20 cellular contexts compared by ENCODE assay signal in genomic region chr2:106972782-106973181, GRCh38.
A peak's percentile ranks its signal among the peaks of the same experiment; 100 is the strongest.
DNase-seq lines count a peak whose midpoint lies in the region; ATAC-seq, FAIRE-seq and TF ChIP-seq lines count a peak whose summit lies in the region.
"Had no signal": no experiment of that assay in that cellular context is flagged by ENCODE, and none has a peak within 500 bp of the region (broad histone marks: within the 10 kb centered on the region; RNA-seq: fewer than 3 reads in every experiment).

No MANE protein-coding gene starts in this region.

- no peak overlapping the region for H3K9ac ChIP-seq in mesenchymal stem cell (ENCODE audit: low read length)
- H3K9ac ChIP-seq: KMS-11 had no signal

- no peaks in the 10 kb centered on the region for H3K27me3 Mint-ChIP-seq in chondrocyte (ENCODE audit: low read depth)

- H2BK120ac ChIP-seq in mesenchymal stem cell (ENCODE audit: low read depth, low read length) = no peak overlapping the region

- H4K20me1 ChIP-seq in OCI-LY7 (ENCODE audit: insufficient read depth, low read length) = no peaks in the 10 kb centered on the region

- H3K4me3 Mint-ChIP-seq in chondrocyte (ENCODE audit: unreplicated experiment) = no peak overlapping the region

- no peaks in the 10 kb centered on the region for H3K9me2 ChIP-seq in OCI-LY7 (ENCODE audit: insufficient read depth, low read length)

- H3K79me2 ChIP-seq in OCI-LY7 (ENCODE audit: insufficient read depth, low read depth, low read length) = no peaks in the 10 kb centered on the region

- H3K4me1 ChIP-seq in mesenchymal stem cell (ENCODE audit: control insufficient read depth, insufficient read depth, low read depth, low read length) (peaks cover 19% of the 10 kb centered on the region), OCI-LY7 (ENCODE audit: insufficient read depth, low read length, poor library complexity, severe bottlenecking) (no peaks in the 10 kb centered on the region)

- H3K27ac ChIP-seq in mesenchymal stem cell (ENCODE audit: low read length, poor library complexity, severe bottlenecking) (peak overlapping the region; percentile 89), OCI-LY7 (ENCODE audit: low read depth, low read length, poor library complexity, severe bottlenecking) (no peak overlapping the region)
- H3K27ac ChIP-seq: KMS-11 had no signal

- H2BK5ac ChIP-seq in mesenchymal stem cell (ENCODE audit: low read depth, low read length, poor library complexity, severe bottlenecking) = no peak overlapping the region

- no peak overlapping the region for H3K4ac ChIP-seq in mesenchymal stem cell (ENCODE audit: low read depth in 1 of 2, low read length in 2 of 2)

- peaks cover 70% of the 10 kb centered on the region for H3K4me1 Mint-ChIP-seq in chondrocyte (ENCODE audit: low read depth)

- H2AFZ ChIP-seq in mesenchymal stem cell (ENCODE audit: low read depth, low read length) = no peak overlapping the region
- no peak overlapping the region for H2AFZ ChIP-seq in OCI-LY7 (ENCODE audit: low read length)

- no TSS peak for BruUV-seq in OCI-LY7 (replicated peaks; lab: Mats Ljungman, UMichigan)

- H3K18ac ChIP-seq in mesenchymal stem cell (ENCODE audit: low read depth in 1 of 2, low read length in 2 of 2) = no peak overlapping the region

- no peak overlapping the region for H2AK5ac ChIP-seq in mesenchymal stem cell (ENCODE audit: low read length, severe bottlenecking)

- no peaks in the 10 kb centered on the region for H3K9me3 ChIP-seq in mesenchymal stem cell (ENCODE audit: control insufficient read depth, low read length)
- H3K9me3 ChIP-seq in OCI-LY7 (ENCODE audit: low read length) = no peaks in the 10 kb centered on the region

- H4K91ac ChIP-seq in mesenchymal stem cell (ENCODE audit: low read length) = no peak overlapping the region

- peaks cover 0 to 15% of the 10 kb centered on the region in 2 experiments for H3K27me3 ChIP-seq in mesenchymal stem cell (ENCODE audit: control insufficient read depth in 1 of 2, insufficient read depth in 1 of 2, low read length in 2 of 2)

- no peaks in the 10 kb centered on the region for H3K36me3 Mint-ChIP-seq in chondrocyte (ENCODE audit: low read depth)

- H3K79me1 ChIP-seq in mesenchymal stem cell (replicated peaks; ENCODE audit: low read length, poor library complexity, severe bottlenecking) = no peaks in the 10 kb centered on the region

- H4K8ac ChIP-seq in mesenchymal stem cell (ENCODE audit: low read length) = no peak overlapping the region

- intact Hi-C loops in OCI-LY7 (cut with micrococcal nuclease; ENCODE audit: unreplicated experiment) = no loop called here

- DNase-seq in AG10803 (ENCODE audit: low read depth) (peak; percentile 65), RCC 7860 (ENCODE audit: low spot score) (peak; percentile 35), chondrocyte (ENCODE audit: low spot score) (no peak), mesenchymal stem cell (no peak), HCEC 1CT (no peak), OCI-LY7 (ENCODE audit: low spot score) (no peak)
- DNase-seq: AML-193, GDM1, GOT3, NCI-H1092 treated with DMSO at 0.1 percent for 48 hours, NCI-H1694, NCI-H2107, NCI-H345, NCI-H526 treated with DMSO at 0.1 percent for 48 hours, OCI-M1 had no signal

- peaks cover under 1% of the 10 kb centered on the region for H3K9me3 Mint-ChIP-seq in chondrocyte (ENCODE audit: low read depth)

- peak overlapping the region; percentile 79 for H3K27ac Mint-ChIP-seq in chondrocyte (ENCODE audit: unreplicated experiment)

- no peak for ATAC-seq in GM18873 (IDR thresholded peaks at IDR 0.05; ENCODE audit: low FRiP score, unreplicated experiment)
- no peak for ATAC-seq in HG02759 (IDR thresholded peaks at IDR 0.05; ENCODE audit: unreplicated experiment)
- ATAC-seq: HepG2 had no signal

- CTCF ChIA-PET in OCI-LY7 (lab: Charles Lee; ENCODE audit: unreplicated experiment) = no interaction called here

- no peak for TF ChIP-seq CTCF in AG10803 (conservative IDR thresholded peaks at IDR 0.05; ENCODE audit: low read length)
- no peak for TF ChIP-seq CTCF in chondrocyte (IDR thresholded peaks at IDR 0.05)
- TF ChIP-seq CTCF in OCI-LY7 (conservative IDR thresholded peaks at IDR 0.05; ENCODE audit: low read length) = no peak

- 84% methylated on average over 2 of the region's 2 CpGs for WGBS in mesenchymal stem cell

- FAIRE-seq in RCC 7860 (lab: Jason Lieb, UNC) = no peak
- FAIRE-seq: A204.1, HepG2 had no signal

- no peak overlapping the region for H3K14ac ChIP-seq in mesenchymal stem cell (ENCODE audit: low read length in 2 of 2)

- POLR2A ChIA-PET in OCI-LY7 (lab: Charles Lee) = no interaction called here

- H2BK15ac ChIP-seq in mesenchymal stem cell (ENCODE audit: low read depth, poor library complexity, severe bottlenecking) = no peak overlapping the region

- H3K4me3 ChIP-seq in AG10803 (ENCODE audit: low read length) (no peak overlapping the region), mesenchymal stem cell (ENCODE audit: insufficient read depth in 1 of 2, low read depth in 1 of 2, low read length in 2 of 2) (no peak overlapping the region), OCI-LY7 (ENCODE audit: low read depth, low read length, poor library complexity, severe bottlenecking) (no peak overlapping the region)

- no peak overlapping the region for H3K23ac ChIP-seq in mesenchymal stem cell (ENCODE audit: low read length in 2 of 2)

- H2BK12ac ChIP-seq in mesenchymal stem cell (ENCODE audit: low read length in 2 of 2) = no peak overlapping the region

- H3K4me2 ChIP-seq in mesenchymal stem cell (ENCODE audit: low read length, poor library complexity, severe bottlenecking) = no peak overlapping the region
- no peak overlapping the region for H3K4me2 ChIP-seq in OCI-LY7 (ENCODE audit: low read length)
- H3K4me2 ChIP-seq: KMS-11 had no signal

- H3K36me3 ChIP-seq in mesenchymal stem cell (ENCODE audit: control insufficient read depth in 1 of 2, insufficient read depth in 2 of 2, low read depth in 1 of 2, low read length in 2 of 2) = no peaks in the 10 kb centered on the region
- no peaks in the 10 kb centered on the region for H3K36me3 ChIP-seq in OCI-LY7 (ENCODE audit: insufficient read depth, low read length)

Comparison
In these comparisons a context has a peak if more than half of its experiments do, and no peak if none do; other contexts are left out.
1. DNase-seq: peak in AG10803 (single experiment) and RCC 7860 (single experiment); none in chondrocyte (single experiment), mesenchymal stem cell (single experiment), HCEC 1CT (single experiment) and OCI-LY7 (single experiment).